7 cellular contexts compared by ENCODE assay signal in the genomic region with DNA sequence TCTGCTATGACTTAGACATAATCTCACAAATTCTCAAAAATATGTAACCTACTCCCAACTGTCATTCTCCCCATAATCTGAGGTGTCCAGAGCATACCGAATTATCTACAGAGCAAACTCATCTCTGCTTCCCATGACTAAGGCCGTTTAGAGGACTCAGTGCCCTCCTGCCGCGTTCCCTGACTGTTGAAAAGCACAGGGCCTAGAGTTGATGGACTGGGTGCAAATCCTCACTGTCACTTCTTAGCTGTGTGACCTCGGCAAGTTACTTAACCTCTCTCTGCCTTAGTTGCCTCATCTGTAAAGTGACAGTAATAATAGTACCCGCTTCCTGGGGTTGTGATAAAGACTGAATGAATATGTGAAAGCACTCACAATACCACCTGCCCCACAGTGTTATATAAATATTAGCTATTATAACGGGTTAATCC. TPM values are rescaled to one million over a fixed set of nuclear protein-coding genes. Genes with fewer than 3 reads are reported as not detected.
DNase-seq lines count a peak whose midpoint lies in the region; ATAC-seq and TF ChIP-seq lines count a peak whose summit lies in the region.

No MANE protein-coding gene starts in this region.

- TF ChIP-seq POLR2A in sigmoid colon (IDR thresholded peaks at IDR 0.05): no peak

- CTCF ChIA-PET in Panc1 (lab: Charles Lee): interaction anchor here (0.7 kb wide), 1 partner anchor 84 kb away, joined by 3 read pairs; no protein-coding TSS in a partner anchor

- DNase-seq in GM12864 (ENCODE audit: low read depth) (no peak), Panc1 (ENCODE audit: low read depth, low spot score) (no peak), epithelial cell of prostate (ENCODE audit: low read depth, low spot score) (no peak), sigmoid colon (no peak), NCI-H524 (lab: John Stamatoyannopoulos, UW) (no peak), inferior parietal cortex (ENCODE audit: extremely low spot score) (no peak)

- no peaks in the 10 kb centered on the region; the same call in 1 of the 2 replicates for H3K36me3 ChIP-seq in Panc1 (ENCODE audit: control insufficient read depth, insufficient read depth, low read length)
- H3K36me3 ChIP-seq in sigmoid colon: no peaks in the 10 kb centered on the region

- H3K27me3 ChIP-seq in Panc1 (ENCODE audit: control insufficient read depth, insufficient read depth, low read length) (no peaks in the 10 kb centered on the region), sigmoid colon (no peaks in the 10 kb centered on the region)

- peak overlapping the region; percentile 57 for H3K4me3 ChIP-seq in GM12864 (ENCODE audit: low read depth, low read length)
- H3K4me3 ChIP-seq in Panc1 (ENCODE audit: low read depth in 2 of 2, low read length in 2 of 2): peak overlapping the region; percentile 76 to 84
- peak overlapping the region in 3 of 4 donors; percentile 68 to 90 (median 77) for H3K4me3 ChIP-seq in sigmoid colon

- no peak for ATAC-seq in Panc1
- no peak for ATAC-seq in HG02610 (IDR thresholded peaks at IDR 0.05; ENCODE audit: unreplicated experiment)

- POLR2A ChIA-PET in Panc1 (lab: Charles Lee): interaction anchor here (0.6 kb wide), 2 partner anchors 28 to 324 kb away, joined by 8 to 18 read pairs; no protein-coding TSS in a partner anchor

- in situ Hi-C loops in Panc1 (cut with HindIII; ENCODE audit: low pct_unique_long_range_greater_than_20kb, low sequenced_read_pairs): no loop called here

- 52 to 62% methylated on average over 7 of the region's 7 CpGs for WGBS in sigmoid colon, 2 donors

- H3K4me1 ChIP-seq in Panc1 (ENCODE audit: control insufficient read depth, insufficient read depth, low read length) (peaks cover 28% of the 10 kb centered on the region), sigmoid colon (peaks cover 0 to 31% (median 12%) of the 10 kb centered on the region in 4 donors)

- no peak for TF ChIP-seq CTCF in GM12864 (IDR thresholded peaks at IDR 0.05; ENCODE audit: low read depth, low read length, missing control alignments)
- no peak for TF ChIP-seq CTCF in Panc1 (IDR thresholded peaks at IDR 0.05)
- no peak for TF ChIP-seq CTCF in sigmoid colon (IDR thresholded peaks at IDR 0.05)

- TF ChIP-seq EP300 in sigmoid colon (IDR thresholded peaks at IDR 0.05): no peak

- H3K9me3 ChIP-seq in Panc1 (ENCODE audit: control insufficient read depth, insufficient read depth, low read depth, low read length) (no peaks in the 10 kb centered on the region), sigmoid colon (no peaks in the 10 kb centered on the region)

- intact Hi-C loops in Panc1 (cut with micrococcal nuclease; ENCODE audit: unreplicated experiment) (loop anchor here (10.0 kb wide), 1 partner anchor 73 kb away; no protein-coding TSS in a partner anchor), sigmoid colon (cut with DNase I) (loop anchor here (5.0 kb wide), 1 partner anchor 45 kb away; no protein-coding TSS in a partner anchor)

- peak overlapping the region; percentile 92 for H3K27ac ChIP-seq in Panc1 (ENCODE audit: low read length)
- peak overlapping the region; percentile 51 for H3K27ac ChIP-seq in epithelial cell of prostate
- peak overlapping the region; percentile 95 to 99 (median 96) for H3K27ac ChIP-seq in sigmoid colon

- BruUV-seq in Panc1 (replicated peaks; lab: Mats Ljungman, UMichigan): no TSS peak

RNA-seq across cellular contexts. Expression of gene TUBB2A, which starts 4.7 kb away (rescaled TPM):
- total RNA-seq in Panc1 (2021; ENCODE audit: unreplicated experiment) (33.3 TPM), sigmoid colon (100 to 1,000 TPM in 1 of 4 donors, 10 to 100 TPM in 3; 54.5 to 106 (median 97.9) TPM)
- polyA plus RNA-seq in Panc1 (2012; ENCODE audit: insufficient read length): 80.7 TPM
- polyA plus RNA-seq in sigmoid colon: 10 to 100 TPM; 41.4 to 50.9 (median 41.8) TPM

RNA-seq across cellular contexts. Expression of gene BPHL, which starts 43.6 kb away (rescaled TPM):
- 36.3 TPM for total RNA-seq in Panc1 (2021; ENCODE audit: unreplicated experiment)
- polyA plus RNA-seq in Panc1 (2012; ENCODE audit: insufficient read length): 42.5 TPM
- total RNA-seq in sigmoid colon: 10 to 100 TPM in 2 of 4 donors, 1 to 10 TPM in 2; 8.6 to 11.1 (median 10.5) TPM
- 10 to 100 TPM; 10.1 to 28.9 (median 20.4) TPM for polyA plus RNA-seq in sigmoid colon
